10 cellular contexts compared by ENCODE assay signal in the genomic region with DNA sequence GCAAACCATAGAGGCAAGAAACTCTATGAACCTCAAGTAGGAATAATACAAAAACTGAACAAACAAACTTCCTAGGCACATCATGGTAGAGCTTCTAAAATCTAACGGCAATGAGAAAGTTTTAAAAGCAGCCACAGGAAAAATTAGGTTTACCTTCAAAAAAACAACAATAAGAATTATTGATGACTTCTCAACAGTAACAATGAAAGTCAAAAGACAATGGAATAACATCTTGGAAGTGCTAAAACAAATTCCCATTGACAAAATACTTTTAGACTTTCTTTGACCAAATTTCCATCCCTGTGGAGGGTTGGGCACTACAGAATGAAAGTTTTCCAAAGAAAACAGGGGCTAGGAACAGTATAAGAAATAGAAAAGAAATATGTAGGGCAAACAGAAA.
"Had no signal": no experiment of that assay in that cellular context is flagged by ENCODE, and none has a peak within 500 bp of the region (broad histone marks: within the 10 kb centered on the region; RNA-seq: fewer than 3 reads in every experiment).

No MANE protein-coding gene starts in this region.

- H3K27ac ChIP-seq: HL-60, KMS-11 had no signal

- H3K4me3 ChIP-seq: GM23338 had no signal

- H3K27ac Mint-ChIP-seq: GM23338, H9, HFFc6 had no signal

- H3K4me1 Mint-ChIP-seq: GM23338, H9 had no signal

- FAIRE-seq: H1, H54 had no signal

- DNase-seq: H9, HCEC 1CT, HFFc6, IMR-90, KBM-7 had no signal

- H3K4me3 Mint-ChIP-seq: GM23338, H9, HFFc6 had no signal

- H3K9ac ChIP-seq: KMS-11 had no signal

- ATAC-seq: GM23338 had no signal

- H2AFZ ChIP-seq: GM23338 had no signal

- H3K4me2 ChIP-seq: GM23338, KMS-11 had no signal
